In the genomic region with DNA sequence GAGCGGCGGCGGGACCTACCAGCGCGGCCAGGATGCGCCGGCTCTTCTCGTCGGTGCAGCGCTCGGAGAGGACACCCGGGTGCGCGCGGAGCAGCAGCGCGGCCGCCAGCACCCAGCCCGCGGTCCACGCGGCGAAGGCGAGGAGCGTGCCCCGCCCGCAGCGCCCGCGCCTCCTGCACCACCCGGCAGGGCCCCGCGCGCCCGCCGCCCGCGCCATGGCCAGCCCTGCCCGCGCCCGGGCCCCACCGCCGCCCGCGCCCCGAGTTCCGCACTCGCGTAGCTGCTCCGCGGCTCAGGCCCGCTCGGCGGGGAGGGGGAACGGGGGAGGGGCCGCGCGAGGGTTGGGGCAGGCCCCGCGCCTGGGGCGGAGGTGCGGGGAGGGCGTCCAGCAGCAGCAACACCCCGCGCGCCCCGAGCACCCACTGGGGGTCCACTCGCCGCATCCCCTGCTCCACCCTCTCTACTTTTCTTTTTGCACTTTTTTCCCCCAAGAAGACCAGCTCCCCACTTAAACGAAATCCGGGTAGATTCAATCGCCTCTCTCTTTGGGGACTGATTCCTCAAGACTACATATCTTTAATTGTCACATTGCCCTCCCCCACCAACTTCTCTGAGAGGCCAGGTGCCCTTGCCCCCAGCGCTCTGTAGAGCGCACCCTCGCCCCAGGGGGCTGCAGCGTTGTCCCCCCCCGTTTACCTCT, we compare ENCODE assay signal across 9 cellular contexts.
DNase-seq lines count a peak whose midpoint lies in the region; ATAC-seq and TF ChIP-seq lines count a peak whose summit lies in the region.
"Had no signal": no experiment of that assay in that cellular context is flagged by ENCODE, and none has a peak within 500 bp of the region (broad histone marks: within the 10 kb centered on the region; RNA-seq: fewer than 3 reads in every experiment).

A gene (minus strand): TSS at position 266 of the 700 bp plus-strand sequence. CDS start 49 bp downstream, at position 217.

- in situ Hi-C loops in astrocyte of the cerebellum (cut with HindIII; ENCODE audit: low sequenced_read_pairs), result loop anchor here (25.0 kb wide), 1 partner anchor 270 kb away; no protein-coding TSS in a partner anchor

- DNase-seq in DMS53 (lab: John Stamatoyannopoulos, UW) (peak; percentile 69), DMS53 treated with DMSO at 0.1 percent for 48 hours (lab: John Stamatoyannopoulos, UW; ENCODE audit: unreplicated experiment) (no peak), astrocyte of the cerebellum (ENCODE audit: low read depth) (no peak), NCI-H1092 (lab: John Stamatoyannopoulos, UW) (no peak), SHP77 (lab: John Stamatoyannopoulos, UW) (no peak)
- peak; percentile 10 for DNase-seq in stimulated activated naive CD8-positive, alpha-beta T cell treated with anti-CD3 and anti-CD28 coated beads, Interleukin-15, Interleukin-2, amounts not matched to agents 100 U/mL and 50 U/mL, for 24 hours
- DNase-seq: NCI-H187 treated with DMSO at 0.1 percent for 48 hours had no signal

- peaks cover 2% of the 10 kb centered on the region for H3K27me3 ChIP-seq in layer of hippocampus (ENCODE audit: control insufficient read depth, insufficient read depth, low read length)

- TF ChIP-seq CTCF in astrocyte of the cerebellum (IDR thresholded peaks at IDR 0.05; ENCODE audit: low read depth, low read length, missing control alignments), result no peak

- ATAC-seq in stimulated activated naive CD8-positive, alpha-beta T cell treated with anti-CD3 and anti-CD28 coated beads, Interleukin-15, Interleukin-2, amounts not matched to agents 100 U/mL and 50 U/mL, for 24 hours, result no peak
- ATAC-seq in GM19035 (IDR thresholded peaks at IDR 0.05; ENCODE audit: unreplicated experiment), result no peak

- peak within 1 kb of the TSS; percentile 21 for H3K4me3 ChIP-seq in astrocyte of the cerebellum (ENCODE audit: low read depth, low read length)

- H3K27ac ChIP-seq in layer of hippocampus (ENCODE audit: low read depth, low read length), result peak within 1 kb of the TSS; percentile 94

Comparison
In these comparisons a context has a peak if more than half of its experiments do, and no peak if none do; other contexts are left out.
1. DNase-seq: peak in DMS53 (single experiment) and stimulated activated naive CD8-positive, alpha-beta T cell treated with anti-CD3 and anti-CD28 coated beads, Interleukin-15, Interleukin-2, amounts not matched to agents 100 U/mL and 50 U/mL, for 24 hours (single experiment); none in DMS53 treated with DMSO at 0.1 percent for 48 hours (single experiment), astrocyte of the cerebellum (single experiment), NCI-H1092 (single experiment) and SHP77 (0 of 2).